ENCODE assay signal across 26 cellular contexts in the genomic region with DNA sequence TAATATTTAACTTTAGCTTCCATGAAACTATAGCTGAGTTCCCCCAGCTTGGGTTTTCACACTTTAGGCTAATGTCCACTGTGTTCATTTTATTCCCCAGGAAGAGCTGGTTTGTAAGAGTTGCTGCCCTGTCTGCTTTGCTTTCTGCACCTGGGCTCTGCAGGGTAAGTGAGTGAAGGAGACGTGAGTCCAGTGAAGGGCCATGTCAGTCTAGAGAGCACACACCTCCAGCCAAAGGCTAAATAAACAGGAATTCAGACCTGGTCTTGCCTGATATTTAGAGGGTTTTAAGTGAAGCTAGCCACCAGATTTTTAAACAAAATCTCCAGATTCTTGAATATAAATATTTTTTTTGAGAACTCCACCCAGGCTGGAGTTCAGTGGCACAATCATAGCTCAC. TPM values are rescaled to one million over a fixed set of nuclear protein-coding genes. Genes with fewer than 3 reads are reported as not detected.
DNase-seq lines count a peak whose midpoint lies in the region; ATAC-seq and TF ChIP-seq lines count a peak whose summit lies in the region.
"Had no signal": no experiment of that assay in that cellular context is flagged by ENCODE, and none has a peak within 500 bp of the region (broad histone marks: within the 10 kb centered on the region; RNA-seq: fewer than 3 reads in every experiment).

No MANE protein-coding gene starts in this region.

- H3K27me3 ChIP-seq in adipocyte (replicated peaks; ENCODE audit: control insufficient read depth, insufficient read depth, low read length) (no peaks in the 10 kb centered on the region), left lung (no peaks in the 10 kb centered on the region)
- H3K27me3 ChIP-seq: Peyer's patch had no signal

- H3K27ac Mint-ChIP-seq in CD14-positive monocyte (peak overlapping the region in 4 of 7 donors; percentile 8 to 60 (median 28)), progenitor cell of endocrine pancreas (peak overlapping the region; percentile 27)
- H3K27ac Mint-ChIP-seq: activated CD8-positive, alpha-beta T cell treated with anti-CD3 and anti-CD28 coated beads, Interleukin-2, amount 10 ng/mL, durations not matched to agents 7 days and 5 days; activated naive CD4-positive, alpha-beta T cell treated with anti-CD3 and anti-CD28 coated beads, Interleukin-2, amount 50 U/mL, for 24 hours; activated T-helper 2 cell treated with anti-CD3 and anti-CD28 coated beads, Interferon-gamma antibody, Interleukin-2, Interleukin-4, amounts not matched to agents 10 μg/mL and 5 μg/mL and 100 μg/mL, durations not matched to agents 14 hours and 24 hours and 36 hours; CD4-positive, alpha-beta memory T cell; mesothelial cell of epicardium; naive B cell; stimulated activated memory B cell treated with anti-CD40 and anti-IgM and Interleukin-4, amounts not matched to agents 10 μg/mL and 1 μg/mL and 100 μg/mL, for 72 hours had no signal

- H3K4me1 Mint-ChIP-seq in CD14-positive monocyte, result peaks cover 28% of the 10 kb centered on the region
- peaks cover 5% of the 10 kb centered on the region for H3K4me1 Mint-ChIP-seq in progenitor cell of endocrine pancreas (ENCODE audit: low read depth)
- H3K4me1 Mint-ChIP-seq: activated naive CD4-positive, alpha-beta T cell treated with anti-CD3 and anti-CD28 coated beads, Interleukin-2, amount 50 U/mL, for 24 hours; CD4-positive, alpha-beta memory T cell; naive B cell; stimulated activated memory B cell treated with anti-CD40 and anti-IgM and Interleukin-4, amounts not matched to agents 10 μg/mL and 1 μg/mL and 100 μg/mL, for 72 hours had no signal

- H3K9me3 ChIP-seq in adipocyte (ENCODE audit: control insufficient read depth, low read length) (no peaks in the 10 kb centered on the region), left lung (no peaks in the 10 kb centered on the region)
- H3K9me3 ChIP-seq: HAP-1, left ventricle myocardium inferior, neutrophil, Peyer's patch had no signal

- H3K36me3 ChIP-seq in adipocyte (ENCODE audit: control insufficient read depth, insufficient read depth, low read length, severe bottlenecking), result no peaks in the 10 kb centered on the region
- no peaks in the 10 kb centered on the region for H3K36me3 ChIP-seq in left lung
- H3K36me3 ChIP-seq: HAP-1, left ventricle myocardium inferior, neutrophil, Peyer's patch had no signal

- DNase-seq in CD14-positive monocyte (ENCODE audit: low spot score) (no peak), adipocyte (ENCODE audit: low read depth) (peak; percentile 8), left lung (no peak), progenitor cell of endocrine pancreas (ENCODE audit: low spot score, unreplicated experiment) (no peak)
- DNase-seq: activated CD8-positive, alpha-beta T cell treated with anti-CD3 and anti-CD28 coated beads, Interleukin-2, amount 10 ng/mL, durations not matched to agents 7 days and 5 days; amygdala; CD4-positive, alpha-beta memory T cell; DMS153; left ventricle myocardium inferior; naive B cell; NCI-H1436 treated with DMSO at 0.1 percent for 48 hours; NCI-H2081 treated with DMSO at 0.1 percent for 48 hours; NCI-H774; Peyer's patch; SIG-M5; T-helper 9 cell had no signal

- ATAC-seq in left lung (peak; percentile 83), HG03439 (IDR thresholded peaks at IDR 0.05; ENCODE audit: unreplicated experiment) (no peak), GM21526 (IDR thresholded peaks at IDR 0.05; ENCODE audit: low FRiP score, unreplicated experiment) (no peak), HG03175 (IDR thresholded peaks at IDR 0.05; ENCODE audit: unreplicated experiment) (no peak), HG03460 (IDR thresholded peaks at IDR 0.05; ENCODE audit: unreplicated experiment) (no peak)
- ATAC-seq: activated CD8-positive, alpha-beta T cell treated with anti-CD3 and anti-CD28 coated beads, Interleukin-2, amount 10 ng/mL, durations not matched to agents 7 days and 5 days; stimulated activated memory B cell treated with anti-CD40 and anti-IgM and Interleukin-4, amounts not matched to agents 10 μg/mL and 1 μg/mL and 100 μg/mL, for 72 hours had no signal

- H3K4me3 ChIP-seq in adipocyte (ENCODE audit: low read length) (no peak overlapping the region), left lung (no peak overlapping the region)
- H3K4me3 ChIP-seq: HAP-1, left ventricle myocardium inferior, Peyer's patch had no signal

- H3K4me1 ChIP-seq in adipocyte (ENCODE audit: control insufficient read depth, insufficient read depth, low read length) (peaks cover 55% of the 10 kb centered on the region), left lung (peaks cover 15% of the 10 kb centered on the region in 2 donors)

- H3K36me3 Mint-ChIP-seq in CD14-positive monocyte (no peaks in the 10 kb centered on the region), progenitor cell of endocrine pancreas (ENCODE audit: insufficient read depth) (no peaks in the 10 kb centered on the region)
- H3K36me3 Mint-ChIP-seq: activated naive CD4-positive, alpha-beta T cell treated with anti-CD3 and anti-CD28 coated beads, Interleukin-2, amount 50 U/mL, for 24 hours; CD4-positive, alpha-beta memory T cell; mesothelial cell of epicardium; naive B cell; stimulated activated memory B cell treated with anti-CD40 and anti-IgM and Interleukin-4, amounts not matched to agents 10 μg/mL and 1 μg/mL and 100 μg/mL, for 72 hours had no signal

- H3K4me3 Mint-ChIP-seq in CD14-positive monocyte (no peak overlapping the region), progenitor cell of endocrine pancreas (ENCODE audit: low read depth) (no peak overlapping the region)
- H3K4me3 Mint-ChIP-seq: activated CD8-positive, alpha-beta T cell treated with anti-CD3 and anti-CD28 coated beads, Interleukin-2, amount 10 ng/mL, durations not matched to agents 7 days and 5 days; activated naive CD4-positive, alpha-beta T cell treated with anti-CD3 and anti-CD28 coated beads, Interleukin-2, amount 50 U/mL, for 24 hours; CD4-positive, alpha-beta memory T cell; mesothelial cell of epicardium; naive B cell; stimulated activated memory B cell treated with anti-CD40 and anti-IgM and Interleukin-4, amounts not matched to agents 10 μg/mL and 1 μg/mL and 100 μg/mL, for 72 hours had no signal

- H3K27me3 Mint-ChIP-seq in CD14-positive monocyte (ENCODE audit: low read depth in 3 of 3) (peaks cover 2 to 12% (median 4%) of the 10 kb centered on the region in 3 donors), progenitor cell of endocrine pancreas (no peaks in the 10 kb centered on the region)
- H3K27me3 Mint-ChIP-seq: naive B cell; stimulated activated memory B cell treated with anti-CD40 and anti-IgM and Interleukin-4, amounts not matched to agents 10 μg/mL and 1 μg/mL and 100 μg/mL, for 72 hours had no signal

- intact Hi-C loops in CD14-positive monocyte (cut with micrococcal nuclease), result no loop called here
- intact Hi-C loops in left lung (cut with DNase I), result no loop called here

- H3K9ac ChIP-seq in adipocyte (ENCODE audit: low read length), result peak overlapping the region; percentile 78

- H3K9me3 Mint-ChIP-seq in CD14-positive monocyte (peaks cover 0 to 4% (median 0%) of the 10 kb centered on the region in 7 donors), progenitor cell of endocrine pancreas (ENCODE audit: low read depth) (no peaks in the 10 kb centered on the region)
- H3K9me3 Mint-ChIP-seq: activated naive CD4-positive, alpha-beta T cell treated with anti-CD3 and anti-CD28 coated beads, Interleukin-2, amount 50 U/mL, for 24 hours; activated T-helper 2 cell treated with anti-CD3 and anti-CD28 coated beads, Interferon-gamma antibody, Interleukin-2, Interleukin-4, amounts not matched to agents 10 μg/mL and 5 μg/mL and 100 μg/mL, durations not matched to agents 14 hours and 24 hours and 36 hours; mesothelial cell of epicardium; naive B cell; stimulated activated memory B cell treated with anti-CD40 and anti-IgM and Interleukin-4, amounts not matched to agents 10 μg/mL and 1 μg/mL and 100 μg/mL, for 72 hours had no signal

- peak overlapping the region; percentile 53 to 78 for H3K27ac ChIP-seq in left lung
- H3K27ac ChIP-seq: left ventricle myocardium inferior, neutrophil had no signal

- TF ChIP-seq CTCF in CD14-positive monocyte (IDR thresholded peaks at IDR 0.05) (no peak), left lung (IDR thresholded peaks at IDR 0.05) (no peak), progenitor cell of endocrine pancreas (IDR thresholded peaks at IDR 0.05; ENCODE audit: unreplicated experiment) (no peak)

RNA-seq across cellular contexts. Expression of a gene that starts 24.5 kb away (rescaled TPM):
- polyA plus RNA-seq in CD14-positive monocyte, result 10 to 100 TPM in 1 of 2 donors, 1 to 10 TPM in 1; 7.9 to 10.1 TPM
- total RNA-seq in left lung, result 10 to 100 TPM; 15.5 to 20.0 TPM
- 11.8 and 12.0 TPM in 2 replicates for total RNA-seq in progenitor cell of endocrine pancreas
- polyA plus RNA-seq: CD4-positive, alpha-beta memory T cell had no signal
